In genomic region chr3:67433109-67433508, GRCh38 we compare ENCODE assay signal across 22 cellular contexts.
"Had no signal": no experiment of that assay in that cellular context is flagged by ENCODE, and none has a peak within 500 bp of the region (broad histone marks: within the 10 kb centered on the region; RNA-seq: fewer than 3 reads in every experiment).

No MANE protein-coding gene starts in this region.

- H3K27me3 ChIP-seq: colonic mucosa, esophagus squamous epithelium, gastrocnemius medialis, heart right ventricle, left lung had no signal

- ATAC-seq: effector memory CD8-positive, alpha-beta T cell; esophagus mucosa; gastrocnemius medialis; heart right ventricle; left cardiac atrium; left lung; left ventricle myocardium superior; lower lobe of right lung had no signal

- H3K9me3 Mint-ChIP-seq: effector memory CD8-positive, alpha-beta T cell had no signal

- H3K36me3 ChIP-seq: colonic mucosa, esophagus squamous epithelium, gastrocnemius medialis, left lung, lower lobe of right lung had no signal

- DNase-seq: colonic mucosa; cortex of kidney; effector CD8-positive, alpha-beta T cell; effector memory CD8-positive, alpha-beta T cell; endodermal cell; erythroblast; esophagus squamous epithelium; foreskin melanocyte; gastrocnemius medialis; glutamatergic neuron; head of caudate nucleus; heart right ventricle; hippocampal formation; left cardiac atrium; left lung; left ventricle myocardium superior; lower lobe of right lung; mesenchymal stem cell; midbrain had no signal

- H3K27me3 Mint-ChIP-seq: dendritic cell treated with granulocyte-macrophage colony-stimulating factor and Interleukin-4, amounts not matched to agents 40 ng/mL and 50 ng/mL, for 4 days; effector memory CD8-positive, alpha-beta T cell had no signal

- H3K4me1 ChIP-seq: colonic mucosa, esophagus squamous epithelium, gastrocnemius medialis, heart right ventricle, left lung, lower lobe of right lung had no signal

- H3K4me3 ChIP-seq: colonic mucosa, esophagus squamous epithelium, gastrocnemius medialis, heart right ventricle, left lung, lower lobe of right lung had no signal

- H3K27ac Mint-ChIP-seq: dendritic cell treated with granulocyte-macrophage colony-stimulating factor and Interleukin-4, amounts not matched to agents 40 ng/mL and 50 ng/mL, for 4 days; effector memory CD8-positive, alpha-beta T cell; endodermal cell had no signal

- H3K4me3 Mint-ChIP-seq: dendritic cell treated with granulocyte-macrophage colony-stimulating factor and Interleukin-4, amounts not matched to agents 40 ng/mL and 50 ng/mL, for 4 days; effector memory CD8-positive, alpha-beta T cell; endodermal cell had no signal

- H3K27ac ChIP-seq: colonic mucosa, epithelial cell of prostate, esophagus squamous epithelium, gastrocnemius medialis, heart right ventricle, left lung, lower lobe of right lung had no signal

- H3K9me3 ChIP-seq: colonic mucosa, esophagus squamous epithelium, gastrocnemius medialis, left lung, lower lobe of right lung had no signal
